9 cellular contexts compared by ENCODE assay signal in genomic region chr22:37486224-37486845, GRCh38. TPM values are rescaled to one million over a fixed set of nuclear protein-coding genes. Genes with fewer than 3 reads are reported as not detected.
DNase-seq lines count a peak whose midpoint lies in the region; ATAC-seq and FAIRE-seq lines count a peak whose summit lies in the region.
"Had no signal": no experiment of that assay in that cellular context is flagged by ENCODE, and none has a peak within 500 bp of the region (broad histone marks: within the 10 kb centered on the region; RNA-seq: fewer than 3 reads in every experiment).

Gene MFNG, minus strand, starts transcription at chr22:37486384. Its CDS starts 207 bp downstream, at chr22:37486177.

- no peaks in the 10 kb centered on the region for H3K27me3 ChIP-seq in iPS-15b (ENCODE audit: control insufficient read depth, insufficient read depth, low read length)
- no peaks in the 10 kb centered on the region for H3K27me3 ChIP-seq in small intestine (ENCODE audit: control insufficient read depth in 2 of 2, insufficient read depth in 2 of 2, low read length in 2 of 2)

- H3K4me1 ChIP-seq in iPS-15b (ENCODE audit: control insufficient read depth, insufficient read depth, low read length) (peaks cover 4% of the 10 kb centered on the region), small intestine (ENCODE audit: control insufficient read depth in 2 of 2, insufficient read depth in 1 of 2, low read depth in 1 of 2, low read length in 1 of 2) (no peaks in the 10 kb centered on the region)

- peak; percentile 73 for ATAC-seq in GM19463 (IDR thresholded peaks at IDR 0.05; ENCODE audit: unreplicated experiment)

- no peak for FAIRE-seq in small intestine (lab: Jason Lieb, UNC)

- WGBS in small intestine, 3 donors: 2 to 3% (median 2%) methylated on average over 20 to 24 of the region's 24 CpGs

- H3K9ac ChIP-seq in iPS-15b (ENCODE audit: low read depth, low read length): no peak within 1 kb of the TSS

- DNase-seq in COLO829 (ENCODE audit: low spot score) (peak; percentile 30), KG1 (lab: John Stamatoyannopoulos, UW) (peak; percentile 67), T-helper 22 cell (ENCODE audit: low read depth) (peak; percentile 61), astrocyte of the hippocampus (ENCODE audit: low read depth, low spot score) (peak; percentile 76), small intestine (peak; percentile 78), NCI-H1048 (lab: John Stamatoyannopoulos, UW) (no peak)

- peaks cover 4% of the 10 kb centered on the region for H3K36me3 ChIP-seq in iPS-15b (ENCODE audit: control insufficient read depth, insufficient read depth, low read length)
- H3K36me3 ChIP-seq in small intestine (ENCODE audit: control insufficient read depth in 2 of 2, insufficient read depth in 2 of 2, low read length in 2 of 2): peaks cover 0 to 4% of the 10 kb centered on the region in 2 donors

- H3K9me3 ChIP-seq in iPS-15b (ENCODE audit: control insufficient read depth, insufficient read depth, low read length): no peaks in the 10 kb centered on the region
- no peaks in the 10 kb centered on the region for H3K9me3 ChIP-seq in small intestine (ENCODE audit: control insufficient read depth, low read depth)

- peak within 1 kb of the TSS; percentile 41 to 84 for H3K27ac ChIP-seq in small intestine (ENCODE audit: low read depth in 1 of 2, low read length in 1 of 2)
- H3K27ac ChIP-seq: VCaP had no signal

- H3K4me3 ChIP-seq in iPS-15b (ENCODE audit: low read depth, low read length) (peak within 1 kb of the TSS; percentile 45), small intestine (ENCODE audit: low read depth in 1 of 2, low read length in 2 of 2) (peak within 1 kb of the TSS; percentile 39 to 60)

RNA-seq across cellular contexts. Expression of gene MFNG, which starts in this region (rescaled TPM):
- polyA plus RNA-seq in small intestine: 10 to 100 TPM; 19.2 to 21.3 (median 20.5) TPM
